22 cellular contexts compared by ENCODE assay signal in genomic region chr11:63565728-63566127, GRCh38. TPM values are rescaled to one million over a fixed set of nuclear protein-coding genes. Genes with fewer than 3 reads are reported as not detected.
A peak's percentile ranks its signal among the peaks of the same experiment; 100 is the strongest.
DNase-seq lines count a peak whose midpoint lies in the region; ATAC-seq, FAIRE-seq and TF ChIP-seq lines count a peak whose summit lies in the region.
"Had no signal": no experiment of that assay in that cellular context is flagged by ENCODE, and none has a peak within 500 bp of the region (broad histone marks: within the 10 kb centered on the region; RNA-seq: fewer than 3 reads in every experiment).

No MANE protein-coding gene starts in this region.

- H3K27ac Mint-ChIP-seq in CD4-positive, alpha-beta memory T cell = peak overlapping the region; percentile 79 to 99 (median 96)
- H3K27ac Mint-ChIP-seq in naive B cell = peak overlapping the region; percentile 59 to 100 (median 98)

- H3K36me3 Mint-ChIP-seq in CD4-positive, alpha-beta memory T cell = no peaks in the 10 kb centered on the region
- no peaks in the 10 kb centered on the region for H3K36me3 Mint-ChIP-seq in naive B cell
- H3K36me3 Mint-ChIP-seq: activated naive CD4-positive, alpha-beta T cell treated with anti-CD3 and anti-CD28 coated beads, Interleukin-2, amount 50 U/mL, for 72 hours had no signal

- H3K27me3 ChIP-seq in CD4-positive, alpha-beta memory T cell (ENCODE audit: insufficient read depth, low read length) = no peaks in the 10 kb centered on the region
- H3K27me3 ChIP-seq in PC-3 (ENCODE audit: low read length) (no peaks in the 10 kb centered on the region), sigmoid colon (no peaks in the 10 kb centered on the region)
- H3K27me3 ChIP-seq: spleen had no signal

- H3K9me3 Mint-ChIP-seq in CD4-positive, alpha-beta memory T cell = no peaks in the 10 kb centered on the region
- peaks cover 0 to 2% (median 0%) of the 10 kb centered on the region in 7 donors for H3K9me3 Mint-ChIP-seq in naive B cell
- H3K9me3 Mint-ChIP-seq: activated naive CD4-positive, alpha-beta T cell treated with anti-CD3 and anti-CD28 coated beads, Interleukin-2, amount 50 U/mL, for 72 hours had no signal

- H3K79me2 ChIP-seq in PC-3 (ENCODE audit: low read length) = no peaks in the 10 kb centered on the region

- H3K4me1 ChIP-seq in CD4-positive, alpha-beta memory T cell (ENCODE audit: insufficient read depth, low read length) = peaks cover 55% of the 10 kb centered on the region
- H3K4me1 ChIP-seq in PC-3 (ENCODE audit: insufficient read depth, low read length) (peaks cover 52% of the 10 kb centered on the region), sigmoid colon (peaks cover 0 to 15% (median 12%) of the 10 kb centered on the region in 4 donors)

- no peaks in the 10 kb centered on the region for H3K36me3 ChIP-seq in CD4-positive, alpha-beta memory T cell (ENCODE audit: insufficient read depth, low read length)
- H3K36me3 ChIP-seq in PC-3 (ENCODE audit: low read depth, low read length) = no peaks in the 10 kb centered on the region
- H3K36me3 ChIP-seq in sigmoid colon = no peaks in the 10 kb centered on the region
- H3K36me3 ChIP-seq: spleen had no signal

- POLR2A ChIA-PET in CD4-positive, alpha-beta memory T cell (lab: Charles Lee; ENCODE audit: partially characterized antibody) = interaction anchor here (0.6 to 2.9 kb wide), 5 partner anchors 13 to 111 kb away, joined by 3 to 31 read pairs (median 9); partner anchors contain the start of gene PLAAT4
- POLR2A ChIA-PET in PC-3 (lab: Charles Lee; ENCODE audit: unreplicated experiment) = no interaction called here

- no peak for DNase-seq in CD4-positive, alpha-beta memory T cell
- no peak for DNase-seq in PC-3
- DNase-seq in naive B cell = no peak
- DNase-seq in sigmoid colon = no peak
- DNase-seq in GM12892 (ENCODE audit: insufficient read length) = no peak
- DNase-seq: foreskin melanocyte, NCI-H774, spleen, substantia nigra had no signal

- TF ChIP-seq POLR2A in sigmoid colon (IDR thresholded peaks at IDR 0.05) (no peak), GM12892 (IDR thresholded peaks at IDR 0.05; ENCODE audit: low read depth, low read length) (no peak)

- no peaks in the 10 kb centered on the region for H4K20me1 ChIP-seq in PC-3 (ENCODE audit: low read length)

- no peak overlapping the region for H3K4me3 ChIP-seq in CD4-positive, alpha-beta memory T cell (ENCODE audit: low read length in 2 of 2)
- H3K4me3 ChIP-seq in PC-3 (ENCODE audit: low read length) (no peak overlapping the region), sigmoid colon (no peak overlapping the region)
- H3K4me3 ChIP-seq: mucosa of descending colon, SK-N-MC, spleen had no signal

- no peak overlapping the region for H3K27ac ChIP-seq in CD4-positive, alpha-beta memory T cell (ENCODE audit: low read depth, low read length)
- H3K27ac ChIP-seq in PC-3 (ENCODE audit: low read length) = peak overlapping the region; percentile 93
- H3K27ac ChIP-seq in sigmoid colon = no peak overlapping the region
- H3K27ac ChIP-seq: SK-N-MC, spleen had no signal

- H3K27me3 Mint-ChIP-seq in CD4-positive, alpha-beta memory T cell = no peaks in the 10 kb centered on the region
- H3K27me3 Mint-ChIP-seq in naive B cell = peaks cover 0 to 14% (median 6%) of the 10 kb centered on the region in 3 donors

- BruUV-seq in PC-3 (replicated peaks; lab: Mats Ljungman, UMichigan) = no TSS peak

- no peak overlapping the region for H3K4me3 Mint-ChIP-seq in CD4-positive, alpha-beta memory T cell
- no peak overlapping the region for H3K4me3 Mint-ChIP-seq in naive B cell

- TF ChIP-seq EP300 in sigmoid colon (IDR thresholded peaks at IDR 0.05) = no peak

- H3K9me3 ChIP-seq in CD4-positive, alpha-beta memory T cell (ENCODE audit: control insufficient read depth in 1 of 2, low read length in 2 of 2) = no peaks in the 10 kb centered on the region
- H3K9me3 ChIP-seq in PC-3 (ENCODE audit: low read length) (no peaks in the 10 kb centered on the region), sigmoid colon (no peaks in the 10 kb centered on the region)
- H3K9me3 ChIP-seq: Caco-2, mucosa of descending colon, spleen had no signal

- CTCF ChIA-PET in CD4-positive, alpha-beta memory T cell (lab: Charles Lee; ENCODE audit: partially characterized antibody) = interaction anchor here (1.3 to 1.8 kb wide), 2 partner anchors 29 to 87 kb away, joined by 3 to 5 read pairs; partner anchors contain the start of gene PLAAT4
- CTCF ChIA-PET in PC-3 (lab: Charles Lee) = no interaction called here

- WGBS in sigmoid colon, 2 donors = 95% methylated on average over 4 of the region's 4 CpGs

- H3K4me1 Mint-ChIP-seq in CD4-positive, alpha-beta memory T cell = peaks cover 35 to 57% (median 42%) of the 10 kb centered on the region in 4 donors
- H3K4me1 Mint-ChIP-seq in naive B cell = peaks cover 22 to 45% (median 28%) of the 10 kb centered on the region in 3 donors

- no peak overlapping the region for H3K4me2 ChIP-seq in PC-3 (ENCODE audit: low read length)

- peaks cover 3% of the 10 kb centered on the region for H3F3A ChIP-seq in PC-3 (ENCODE audit: low read length, unreplicated experiment)

- ATAC-seq in PC-3 (no peak), esophagus mucosa (peak; percentile 28), naive B cell (ENCODE audit: low read depth in 2 of 2) (no peak), HG02571 (IDR thresholded peaks at IDR 0.05; ENCODE audit: unreplicated experiment) (no peak), GM18870 (IDR thresholded peaks at IDR 0.05; ENCODE audit: unreplicated experiment) (no peak)

- H3K9me2 ChIP-seq in PC-3 (replicated peaks; ENCODE audit: low read length) = no peaks in the 10 kb centered on the region

- H3K9ac ChIP-seq in PC-3 (ENCODE audit: low read length) = no peak overlapping the region

- TF ChIP-seq CTCF in PC-3 (conservative IDR thresholded peaks at IDR 0.05; ENCODE audit: low read depth, low read length) (no peak), sigmoid colon (IDR thresholded peaks at IDR 0.05) (no peak)

- no peak for FAIRE-seq in GM12892 (lab: Jason Lieb, UNC)
- FAIRE-seq: colon, endometrium, GM19239, HTR-8/SVneo had no signal

- H2AFZ ChIP-seq in PC-3 (ENCODE audit: low read length) = no peak overlapping the region

- intact Hi-C loops in CD4-positive, alpha-beta memory T cell (cut with micrococcal nuclease) = loop anchor here (2.0 kb wide), 1 partner anchor 29 kb away; the partner anchor contains the start of gene PLAAT4
- intact Hi-C loops in PC-3 (cut with micrococcal nuclease) = loop anchor here (2.0 to 5.0 kb wide), 2 partner anchors 47 to 87 kb away; partner anchors contain the start of gene PLAAT3
- intact Hi-C loops in sigmoid colon (cut with DNase I) = no loop called here

RNA-seq across cellular contexts. Expression of gene PLAAT2, which starts 2.5 kb away (rescaled TPM):
- total RNA-seq in CD4-positive, alpha-beta memory T cell = not detected
- under 1 TPM in 1 of 2 donors, not detected in 1; 0.48 TPM for polyA plus RNA-seq in CD4-positive, alpha-beta memory T cell
- total RNA-seq in PC-3 (2014; rRNA removed) (3.0 and 5.6 TPM in 2 replicates), esophagus mucosa (0.84 TPM), sigmoid colon (under 1 TPM in 1 of 4 donors, not detected in 3; 0.71 TPM)
- polyA plus RNA-seq in naive B cell (ENCODE audit: low read depth in 6 of 6) (not detected), sigmoid colon (100 to 1,000 TPM in 2 of 3 donors, 10 to 100 TPM in 1; 27.0 to 233 (median 112) TPM)
- polyA plus RNA-seq in GM12892 (2012; ENCODE audit: missing spikeins) = 13.2 TPM
- total RNA-seq: activated naive CD4-positive, alpha-beta T cell treated with anti-CD3 and anti-CD28 coated beads, Interleukin-2, amount 50 U/mL, for 72 hours; H4; LHCN-M2 had no signal

RNA-seq across cellular contexts. Expression of gene PLAAT4, which starts 29.1 kb away (rescaled TPM):
- 100 to 1,000 TPM; 152 to 167 TPM for total RNA-seq in CD4-positive, alpha-beta memory T cell
- 100 to 1,000 TPM; 387 to 416 TPM for polyA plus RNA-seq in CD4-positive, alpha-beta memory T cell
- total RNA-seq in PC-3 (2014; rRNA removed) (5.4 and 5.6 TPM in 2 replicates), esophagus mucosa (5.5 TPM), sigmoid colon (10 to 100 TPM; 36.7 to 49.9 (median 42.8) TPM)
- polyA plus RNA-seq in naive B cell (ENCODE audit: low read depth in 6 of 6) (10 to 100 TPM; 31.7 to 72.1 (median 42.2) TPM), sigmoid colon (100 to 1,000 TPM in 2 of 3 donors, 10 to 100 TPM in 1; 63.1 to 262 (median 114) TPM)
- polyA plus RNA-seq in GM12892 (2012; ENCODE audit: missing spikeins) = 28.0 TPM

RNA-seq across cellular contexts. Expression of gene PLAAT3, which starts 48.5 kb away (rescaled TPM):
- total RNA-seq in CD4-positive, alpha-beta memory T cell = 1 to 10 TPM; 3.6 to 4.7 TPM
- polyA plus RNA-seq in CD4-positive, alpha-beta memory T cell = 1 to 10 TPM; 7.4 to 9.2 TPM
- total RNA-seq in PC-3 (2014; rRNA removed) = 57.8 and 69.0 TPM in 2 replicates
- 3.2 TPM for total RNA-seq in esophagus mucosa
- polyA plus RNA-seq in naive B cell (ENCODE audit: low read depth in 6 of 6) = under 1 TPM in 3 of 6 donors, not detected in 3; 0.21 to 0.40 (median 0.38) TPM
- 10 to 100 TPM; 34.9 to 59.9 (median 47.9) TPM for total RNA-seq in sigmoid colon
- 10 to 100 TPM; 14.6 to 34.7 (median 21.0) TPM for polyA plus RNA-seq in sigmoid colon
- 8.1 TPM for polyA plus RNA-seq in GM12892 (2012; ENCODE audit: missing spikeins)

RNA-seq across cellular contexts. Expression of gene LGALS12, which starts 59.8 kb away (rescaled TPM):
- not detected for total RNA-seq in CD4-positive, alpha-beta memory T cell
- not detected for polyA plus RNA-seq in CD4-positive, alpha-beta memory T cell
- total RNA-seq in PC-3 (2014; rRNA removed) (0.07 TPM in 1 of 2 replicates, not detected in the other), esophagus mucosa (not detected), sigmoid colon (1 to 10 TPM in 1 of 4 donors, not detected in 3; 5.4 TPM)
- polyA plus RNA-seq in naive B cell (ENCODE audit: low read depth in 6 of 6) (1 to 10 TPM in 1 of 6 donors, under 1 TPM in 3, not detected in 2; 0.17 to 1.2 (median 0.34) TPM), sigmoid colon (1 to 10 TPM in 1 of 3 donors, not detected in 2; 3.9 TPM)
- 0.15 TPM for polyA plus RNA-seq in GM12892 (2012; ENCODE audit: missing spikeins)
- total RNA-seq: activated naive CD4-positive, alpha-beta T cell treated with anti-CD3 and anti-CD28 coated beads, Interleukin-2, amount 50 U/mL, for 72 hours; Caco-2; LHCN-M2 had no signal
